ENCODE assay signal across 4 cellular contexts in the genomic region with DNA sequence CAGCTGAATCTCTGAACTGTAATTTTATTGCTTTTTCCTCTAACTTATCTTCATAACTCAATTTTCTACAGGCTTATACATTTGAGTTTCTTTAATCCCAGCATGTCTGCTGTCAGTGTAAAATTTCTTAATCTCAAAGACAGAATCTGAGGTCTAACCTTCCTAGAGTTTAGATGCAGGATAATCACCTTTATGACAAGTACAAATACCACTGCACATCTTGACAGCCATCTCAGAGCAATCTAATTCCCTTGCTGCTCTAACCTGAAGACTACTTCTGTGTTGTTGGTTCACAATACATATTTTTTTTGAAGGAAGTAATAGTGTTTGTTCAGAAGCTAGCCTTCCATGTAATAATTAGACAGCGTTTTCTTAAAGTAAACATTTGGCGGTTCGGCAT.
"Had no signal": no experiment of that assay in that cellular context is flagged by ENCODE, and none has a peak within 500 bp of the region (broad histone marks: within the 10 kb centered on the region; RNA-seq: fewer than 3 reads in every experiment).

No MANE protein-coding gene starts in this region.

- H3K4me2 ChIP-seq: KMS-11 had no signal

- H3K27ac ChIP-seq: HL-60, KMS-11 had no signal

- H3K9ac ChIP-seq: KMS-11 had no signal

- ATAC-seq: HepG2, K562 had no signal

- H3K4me3 ChIP-seq: K562 had no signal
